In the genomic region with DNA sequence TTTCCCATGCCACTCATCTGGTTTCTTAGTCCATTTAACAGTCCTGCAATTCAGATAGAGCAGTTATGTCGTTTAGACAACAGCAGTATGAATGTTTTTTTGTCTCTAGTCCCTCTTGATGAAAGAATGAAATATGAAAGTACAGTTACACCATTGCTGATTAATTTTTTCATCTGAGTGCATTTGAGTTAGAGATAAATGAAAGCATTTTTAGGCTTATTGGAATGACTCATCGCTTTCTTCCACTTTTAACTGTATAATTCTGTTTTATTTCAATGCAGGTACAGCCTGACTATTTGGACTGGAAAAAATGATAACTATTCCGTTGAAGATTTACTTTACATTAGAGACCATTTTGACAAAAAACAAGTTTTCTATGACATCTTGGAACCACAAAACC, we compare ENCODE assay signal across 22 cellular contexts. TPM values are rescaled to one million over a fixed set of nuclear protein-coding genes. Genes with fewer than 3 reads are reported as not detected.
DNase-seq lines count a peak whose midpoint lies in the region; ATAC-seq and TF ChIP-seq lines count a peak whose summit lies in the region.
"Had no signal": no experiment of that assay in that cellular context is flagged by ENCODE, and none has a peak within 500 bp of the region (broad histone marks: within the 10 kb centered on the region; RNA-seq: fewer than 3 reads in every experiment).

No MANE protein-coding gene starts in this region.

- H3K4me1 ChIP-seq in Loucy (ENCODE audit: insufficient read depth, low read length, poor library complexity, severe bottlenecking) (peaks cover 3% of the 10 kb centered on the region), Caco-2 (no peaks in the 10 kb centered on the region)

- H3K4me1 Mint-ChIP-seq in activated T-helper 17 cell treated with anti-CD3 and anti-CD28 coated beads, Interleukin-2, amount 50 U/mL, for 72 hours = peaks cover 6% of the 10 kb centered on the region
- no peaks in the 10 kb centered on the region for H3K4me1 Mint-ChIP-seq in Calu3 (ENCODE audit: low read depth, unreplicated experiment)
- no peaks in the 10 kb centered on the region for H3K4me1 Mint-ChIP-seq in Caco-2 (ENCODE audit: low read depth, unreplicated experiment)

- H3F3A ChIP-seq in Loucy (ENCODE audit: low read depth) = no peaks in the 10 kb centered on the region

- no peaks in the 10 kb centered on the region for H3K36me3 Mint-ChIP-seq in activated T-helper 17 cell treated with anti-CD3 and anti-CD28 coated beads, Interleukin-2, amount 50 U/mL, for 72 hours (ENCODE audit: low read depth)
- H3K36me3 Mint-ChIP-seq in Calu3 (ENCODE audit: insufficient read depth, unreplicated experiment) (no peaks in the 10 kb centered on the region), Caco-2 (ENCODE audit: insufficient read depth, unreplicated experiment) (no peaks in the 10 kb centered on the region)
- H3K36me3 Mint-ChIP-seq: CD4-positive, alpha-beta memory T cell had no signal

- H2AFZ ChIP-seq in Loucy (ENCODE audit: low read length) = 0 out of 2 replicates have a peak overlapping the region, but pooled peaks have one; percentile 2
- H2AFZ ChIP-seq: GM23248 had no signal

- H3K27me3 ChIP-seq in Loucy (ENCODE audit: insufficient read depth, low read length, poor library complexity, severe bottlenecking) (no peaks in the 10 kb centered on the region), Caco-2 (replicated peaks; ENCODE audit: control insufficient read depth, insufficient read depth, low read length) (no peaks in the 10 kb centered on the region), dorsolateral prefrontal cortex (no peaks in the 10 kb centered on the region)
- H3K27me3 ChIP-seq: BE2C had no signal

- BruUV-seq in Calu3 (replicated peaks; lab: Mats Ljungman, UMichigan) = no TSS peak
- BruUV-seq in Caco-2 (replicated peaks; lab: Mats Ljungman, UMichigan) = no TSS peak

- no peak overlapping the region for H3K4me2 ChIP-seq in Loucy (ENCODE audit: low read depth, low read length, poor library complexity, severe bottlenecking)

- H3K27ac Mint-ChIP-seq in activated T-helper 17 cell treated with anti-CD3 and anti-CD28 coated beads, Interleukin-2, amount 50 U/mL, for 72 hours = peak overlapping the region; percentile 12
- H3K27ac Mint-ChIP-seq in Calu3 (ENCODE audit: unreplicated experiment) = no peak overlapping the region
- H3K27ac Mint-ChIP-seq in Caco-2 (ENCODE audit: unreplicated experiment) = no peak overlapping the region
- H3K27ac Mint-ChIP-seq: CD4-positive, alpha-beta memory T cell had no signal

- peak; percentile 43 to 63 for ATAC-seq in activated CD4-positive, CD25-positive, alpha-beta regulatory T cell treated with anti-CD3 and anti-CD28 coated beads, Interleukin-2, amount 50 U/mL, for 24 hours
- ATAC-seq in activated T-helper 17 cell treated with anti-CD3 and anti-CD28 coated beads, Interleukin-2, amount 50 U/mL, for 72 hours (replicated peaks) = peak; percentile 52
- ATAC-seq: GM12878, HCT116 had no signal

- H3K9me3 Mint-ChIP-seq in activated T-helper 17 cell treated with anti-CD3 and anti-CD28 coated beads, Interleukin-2, amount 50 U/mL, for 72 hours = no peaks in the 10 kb centered on the region
- H3K9me3 Mint-ChIP-seq in Calu3 (ENCODE audit: low read depth, unreplicated experiment) = no peaks in the 10 kb centered on the region
- peaks cover 10% of the 10 kb centered on the region for H3K9me3 Mint-ChIP-seq in Caco-2 (ENCODE audit: unreplicated experiment)

- no peaks in the 10 kb centered on the region for H3K9me2 ChIP-seq in Loucy (replicated peaks; ENCODE audit: low read depth, low read length)

- H3K27ac ChIP-seq in dorsolateral prefrontal cortex = no peak overlapping the region
- H3K27ac ChIP-seq: 22Rv1, GM23248 had no signal

- H3K4me3 Mint-ChIP-seq in activated T-helper 17 cell treated with anti-CD3 and anti-CD28 coated beads, Interleukin-2, amount 50 U/mL, for 72 hours = no peak overlapping the region
- H3K4me3 Mint-ChIP-seq in Calu3 (ENCODE audit: low read depth, unreplicated experiment) = no peak overlapping the region
- H3K4me3 Mint-ChIP-seq in Caco-2 (ENCODE audit: unreplicated experiment) = no peak overlapping the region
- H3K4me3 Mint-ChIP-seq: CD4-positive, alpha-beta memory T cell had no signal

- no peaks in the 10 kb centered on the region for H3K27me3 Mint-ChIP-seq in activated T-helper 17 cell treated with anti-CD3 and anti-CD28 coated beads, Interleukin-2, amount 50 U/mL, for 72 hours
- no peaks in the 10 kb centered on the region for H3K27me3 Mint-ChIP-seq in Calu3 (ENCODE audit: unreplicated experiment)
- peaks cover 4% of the 10 kb centered on the region for H3K27me3 Mint-ChIP-seq in Caco-2 (ENCODE audit: insufficient read depth, unreplicated experiment)
- H3K27me3 Mint-ChIP-seq: CD4-positive, alpha-beta memory T cell had no signal

- TF ChIP-seq CTCF in Loucy (conservative IDR thresholded peaks at IDR 0.05; ENCODE audit: low read length) (no peak), fibroblast of the aortic adventitia (IDR thresholded peaks at IDR 0.05; ENCODE audit: insufficient read depth, low read length) (no peak), Calu3 (IDR thresholded peaks at IDR 0.05; ENCODE audit: unreplicated experiment) (no peak), Caco-2 (IDR thresholded peaks at IDR 0.05; ENCODE audit: insufficient read depth in 1 of 2, low read depth in 1 of 2, low read length in 1 of 2, severe bottlenecking in 1 of 2, unreplicated experiment in 1 of 2) (no peak), dorsolateral prefrontal cortex (IDR thresholded peaks at IDR 0.05 in 54 of 56, conservative IDR thresholded peaks at IDR 0.05 in 2 of 56; ENCODE audit: low read depth in 1 of 56, partially characterized antibody in 56 of 56) (no peak)

- CTCF ChIA-PET in Calu3 (lab: Charles Lee) = no interaction called here
- CTCF ChIA-PET in Caco-2 (lab: Charles Lee) = no interaction called here

- intact Hi-C loops in Calu3 (cut with micrococcal nuclease; ENCODE audit: unreplicated experiment) (no loop called here), Caco-2 (cut with micrococcal nuclease; ENCODE audit: unreplicated experiment) (no loop called here), dorsolateral prefrontal cortex (cut with DNase I) (no loop called here)

- H4K20me1 ChIP-seq in Loucy (ENCODE audit: insufficient read depth, low read length, poor library complexity, severe bottlenecking) = no peaks in the 10 kb centered on the region

- no peaks in the 10 kb centered on the region for H3K36me3 ChIP-seq in Loucy (ENCODE audit: insufficient read depth, low read length)
- no peaks in the 10 kb centered on the region for H3K36me3 ChIP-seq in Caco-2 (ENCODE audit: control insufficient read depth, insufficient read depth, low read length)
- H3K36me3 ChIP-seq: BE2C had no signal

- DNase-seq in activated CD4-positive, CD25-positive, alpha-beta regulatory T cell (lab: John Stamatoyannopoulos, UW) = no peak
- DNase-seq in fibroblast of the aortic adventitia (ENCODE audit: low read depth) (peak; percentile 12), Calu3 (no peak), Caco-2 (no peak), dorsolateral prefrontal cortex (no peak)
- DNase-seq: BE2C; CD4-positive, alpha-beta memory T cell; DND-41; GM23248; KBM-7; NCI-H1048; NCI-H146; NCI-H2081; NCI-H510A treated with DMSO at 0.1 percent for 48 hours; RPMI8226; SIG-M5 had no signal

- H3K4me3 ChIP-seq in Loucy (ENCODE audit: low read length, poor library complexity, severe bottlenecking) (no peak overlapping the region), fibroblast of the aortic adventitia (ENCODE audit: low read depth, low read length) (no peak overlapping the region), Caco-2 (ENCODE audit: low read depth, low read length) (no peak overlapping the region), dorsolateral prefrontal cortex (no peak overlapping the region)
- H3K4me3 ChIP-seq: GM12878, GM23248 had no signal

- H3K9ac ChIP-seq in Loucy (ENCODE audit: low read depth, low read length, poor library complexity, severe bottlenecking) = no peak overlapping the region
- H3K9ac ChIP-seq: GM23248 had no signal

- no peaks in the 10 kb centered on the region for H3K9me3 ChIP-seq in Loucy (ENCODE audit: insufficient read depth, low read depth, low read length)
- no peaks in the 10 kb centered on the region for H3K9me3 ChIP-seq in Caco-2
- H3K9me3 ChIP-seq: BE2C had no signal

- POLR2A ChIA-PET in Caco-2 (lab: Charles Lee) = no interaction called here

- H3K79me2 ChIP-seq in Loucy (ENCODE audit: insufficient read depth, low read length) = no peaks in the 10 kb centered on the region

RNA-seq across cellular contexts. Expression of a gene that starts 28.7 kb away (rescaled TPM):
- total RNA-seq in activated T-helper 17 cell treated with anti-CD3 and anti-CD28 coated beads, Interleukin-2, amount 50 U/mL, for 72 hours = not detected
- not detected in 2 replicates for total RNA-seq in fibroblast of the aortic adventitia (ENCODE audit: low replicate concordance)
- total RNA-seq in Calu3 (2022) = 0.29 and 0.40 TPM in 2 replicates
- total RNA-seq in Caco-2 (2022) = 0.07 TPM in 1 of 2 replicates, not detected in the other
- 1 to 10 TPM in 10 of 120 experiments, under 1 TPM in 110; 0.11 to 1.9 (median 0.55) TPM for total RNA-seq in dorsolateral prefrontal cortex
- total RNA-seq: CD4-positive, alpha-beta memory T cell; GM23248 had no signal

RNA-seq across cellular contexts. Expression of a gene that starts 53.5 kb away (rescaled TPM):
- total RNA-seq in activated T-helper 17 cell treated with anti-CD3 and anti-CD28 coated beads, Interleukin-2, amount 50 U/mL, for 72 hours = under 1 TPM; 0.13 to 0.42 TPM
- 6.8 and 11.2 TPM in 2 replicates for total RNA-seq in fibroblast of the aortic adventitia (ENCODE audit: low replicate concordance)
- total RNA-seq in Calu3 (2022) = 1.3 and 2.0 TPM in 2 replicates
- 2.4 TPM in 2 replicates for total RNA-seq in Caco-2 (2022)
- 10 to 100 TPM in 4 of 120 experiments, 1 to 10 TPM in 116; 2.8 to 11.6 (median 6.4) TPM for total RNA-seq in dorsolateral prefrontal cortex
